Comparison of ENCODE assay signal across 24 cellular contexts in genomic region chr2:191573216-191573615, GRCh38.
DNase-seq lines count a peak whose midpoint lies in the region; ATAC-seq, FAIRE-seq and TF ChIP-seq lines count a peak whose summit lies in the region.
"Had no signal": no experiment of that assay in that cellular context is flagged by ENCODE, and none has a peak within 500 bp of the region (broad histone marks: within the 10 kb centered on the region; RNA-seq: fewer than 3 reads in every experiment).

No MANE protein-coding gene starts in this region.

- H2AFZ ChIP-seq in mesenchymal stem cell (ENCODE audit: low read depth, low read length): no peak overlapping the region

- no peak overlapping the region for H3K18ac ChIP-seq in mesenchymal stem cell (ENCODE audit: low read depth in 1 of 2, low read length in 2 of 2)

- H3K4me1 ChIP-seq in mesenchymal stem cell (ENCODE audit: control insufficient read depth, insufficient read depth, low read depth, low read length): no peaks in the 10 kb centered on the region

- in situ Hi-C loops in GM13977 (cut with MboI; ENCODE audit: low pct_unique_long_range_greater_than_20kb, low sequenced_read_pairs, unreplicated experiment): no loop called here

- peaks cover 32% of the 10 kb centered on the region for H3K4me1 Mint-ChIP-seq in activated CD8-positive, alpha-beta memory T cell treated with anti-CD3 and anti-CD28 coated beads, Interleukin-2, amount 10 ng/mL, durations not matched to agents 7 days and 5 days
- H3K4me1 Mint-ChIP-seq in T-helper 17 cell: peaks cover 16% of the 10 kb centered on the region

- H3K27me3 ChIP-seq in mesenchymal stem cell (ENCODE audit: control insufficient read depth in 1 of 2, insufficient read depth in 1 of 2, low read length in 2 of 2): no peaks in the 10 kb centered on the region

- H2BK5ac ChIP-seq in mesenchymal stem cell (ENCODE audit: low read depth, low read length, poor library complexity, severe bottlenecking): no peak overlapping the region

- H3K36me3 Mint-ChIP-seq in activated CD8-positive, alpha-beta memory T cell treated with anti-CD3 and anti-CD28 coated beads, Interleukin-2, amount 10 ng/mL, durations not matched to agents 7 days and 5 days: no peaks in the 10 kb centered on the region
- peaks cover 2% of the 10 kb centered on the region for H3K36me3 Mint-ChIP-seq in T-helper 17 cell (ENCODE audit: low read depth)
- H3K36me3 Mint-ChIP-seq: CD4-positive, alpha-beta memory T cell had no signal

- H3K23ac ChIP-seq in mesenchymal stem cell (ENCODE audit: low read length in 2 of 2): no peak overlapping the region

- FAIRE-seq in GM12892 (lab: Jason Lieb, UNC): peak; percentile 14
- FAIRE-seq: A549, GM12878, GM18507, RCC 7860 had no signal

- H3K14ac ChIP-seq in mesenchymal stem cell (ENCODE audit: low read length in 2 of 2): no peak overlapping the region

- TF ChIP-seq CTCF in GM13977 (IDR thresholded peaks at IDR 0.05; ENCODE audit: extremely low read depth, insufficient read depth, missing control alignments): no peak

- H2BK15ac ChIP-seq in mesenchymal stem cell (ENCODE audit: low read depth, poor library complexity, severe bottlenecking): no peak overlapping the region

- no peak overlapping the region for H3K27ac Mint-ChIP-seq in activated CD8-positive, alpha-beta memory T cell treated with anti-CD3 and anti-CD28 coated beads, Interleukin-2, amount 10 ng/mL, durations not matched to agents 7 days and 5 days
- H3K27ac Mint-ChIP-seq in T-helper 17 cell: peak overlapping the region; percentile 9

- no peak overlapping the region for H4K91ac ChIP-seq in mesenchymal stem cell (ENCODE audit: low read length)

- no peak overlapping the region for H2BK12ac ChIP-seq in mesenchymal stem cell (ENCODE audit: low read length in 2 of 2)

- peak; percentile 48 for ATAC-seq in activated CD8-positive, alpha-beta memory T cell treated with anti-CD3 and anti-CD28 coated beads, Interleukin-2, amount 10 ng/mL, durations not matched to agents 7 days and 5 days
- ATAC-seq in T-helper 17 cell (no peak), GM19467 (IDR thresholded peaks at IDR 0.05; ENCODE audit: unreplicated experiment) (no peak)
- ATAC-seq: A549, GM12878 had no signal

- peaks cover 58% of the 10 kb centered on the region for H3K27me3 Mint-ChIP-seq in activated CD8-positive, alpha-beta memory T cell treated with anti-CD3 and anti-CD28 coated beads, Interleukin-2, amount 10 ng/mL, durations not matched to agents 7 days and 5 days
- H3K27me3 Mint-ChIP-seq in T-helper 17 cell: no peaks in the 10 kb centered on the region
- H3K27me3 Mint-ChIP-seq: CD4-positive, alpha-beta memory T cell had no signal

- no peak overlapping the region for H2BK120ac ChIP-seq in mesenchymal stem cell (ENCODE audit: low read depth, low read length)

- no peak for DNase-seq in activated CD8-positive, alpha-beta memory T cell treated with anti-CD3 and anti-CD28 coated beads, Interleukin-2, amount 10 ng/mL, durations not matched to agents 7 days and 5 days
- no peak for DNase-seq in activated CD8-positive, alpha-beta memory T cell treated with anti-CD3 and anti-CD28 coated beads for 24 hours
- DNase-seq in GM12892 (ENCODE audit: insufficient read length) (no peak), T-helper 17 cell (no peak), mesenchymal stem cell (no peak), GM13977 (ENCODE audit: low spot score) (no peak)
- DNase-seq: CD4-positive, alpha-beta memory T cell; DMS53; EL; GOT3; KG1; MV-4-11; NCI-H1417; NCI-H187; NCI-H2107; NCI-H510A; NCI-H748 treated with DMSO at 0.1 percent for 48 hours; NK-92 treated with Interleukin-12 subunit alpha and Interleukin-12 subunit beta, amount 100 ng/mL, for 24 hours; Right ventricle myocardium superior had no signal

- no peak overlapping the region for H4K8ac ChIP-seq in mesenchymal stem cell (ENCODE audit: low read length)

- no peaks in the 10 kb centered on the region for H3K79me1 ChIP-seq in mesenchymal stem cell (replicated peaks; ENCODE audit: low read length, poor library complexity, severe bottlenecking)

- H3K4me3 ChIP-seq in mesenchymal stem cell (ENCODE audit: insufficient read depth in 1 of 2, low read depth in 1 of 2, low read length in 2 of 2): no peak overlapping the region
- H3K4me3 ChIP-seq: A549, GM12878 had no signal

- no peak overlapping the region for H3K9ac ChIP-seq in mesenchymal stem cell (ENCODE audit: low read length)

- no peak overlapping the region for H3K4ac ChIP-seq in mesenchymal stem cell (ENCODE audit: low read depth in 1 of 2, low read length in 2 of 2)

- no peak overlapping the region for H3K4me3 Mint-ChIP-seq in activated CD8-positive, alpha-beta memory T cell treated with anti-CD3 and anti-CD28 coated beads, Interleukin-2, amount 10 ng/mL, durations not matched to agents 7 days and 5 days
- H3K4me3 Mint-ChIP-seq in T-helper 17 cell: no peak overlapping the region
- H3K4me3 Mint-ChIP-seq: CD4-positive, alpha-beta memory T cell had no signal

- H3K9me3 ChIP-seq in T-helper 17 cell (ENCODE audit: control insufficient read depth, low read length, poor library complexity, severe bottlenecking): no peaks in the 10 kb centered on the region
- H3K9me3 ChIP-seq in mesenchymal stem cell (ENCODE audit: control insufficient read depth, low read length): no peaks in the 10 kb centered on the region
- H3K9me3 ChIP-seq: A549 had no signal

- H3K27ac ChIP-seq in mesenchymal stem cell (ENCODE audit: low read length, poor library complexity, severe bottlenecking): no peak overlapping the region

- H3K9me3 Mint-ChIP-seq in activated CD8-positive, alpha-beta memory T cell treated with anti-CD3 and anti-CD28 coated beads, Interleukin-2, amount 10 ng/mL, durations not matched to agents 7 days and 5 days (ENCODE audit: low read depth): no peaks in the 10 kb centered on the region

- H3K4me2 ChIP-seq in mesenchymal stem cell (ENCODE audit: low read length, poor library complexity, severe bottlenecking): no peak overlapping the region
- H3K4me2 ChIP-seq: A549 had no signal

- H2AK5ac ChIP-seq in mesenchymal stem cell (ENCODE audit: low read length, severe bottlenecking): peak overlapping the region; percentile 94

- no peak for TF ChIP-seq POLR2A in GM12892 (IDR thresholded peaks at IDR 0.05; ENCODE audit: low read depth, low read length)

- CTCF ChIA-PET in activated CD8-positive, alpha-beta memory T cell treated with anti-CD3 and anti-CD28 coated beads, Interleukin-2, amount 10 ng/mL, durations not matched to agents 7 days and 5 days (lab: Charles Lee): interaction anchor here (1.4 kb wide), 1 partner anchor 18 kb away, joined by 5 read pairs; no protein-coding TSS in a partner anchor

- H3K36me3 ChIP-seq in mesenchymal stem cell (ENCODE audit: control insufficient read depth in 1 of 2, insufficient read depth in 2 of 2, low read depth in 1 of 2, low read length in 2 of 2): no peaks in the 10 kb centered on the region

- no CpG with 5 or more reads among the region's 1 CpG for WGBS in mesenchymal stem cell
